ENCODE assay signal across 19 cellular contexts in genomic region chr3:55621648-55622047, GRCh38.
DNase-seq lines count a peak whose midpoint lies in the region; ATAC-seq and TF ChIP-seq lines count a peak whose summit lies in the region.
"Had no signal": no experiment of that assay in that cellular context is flagged by ENCODE, and none has a peak within 500 bp of the region (broad histone marks: within the 10 kb centered on the region; RNA-seq: fewer than 3 reads in every experiment).

No MANE protein-coding gene starts in this region.

- DNase-seq in SJSA1 (ENCODE audit: low read depth in 1 of 2, low spot score in 2 of 2), result no peak
- DNase-seq in islet precursor cell, result peak; percentile 77
- no peak for DNase-seq in smooth muscle cell (lab: John Stamatoyannopoulos, UW; ENCODE audit: unreplicated experiment)
- DNase-seq in DMS153 (lab: John Stamatoyannopoulos, UW), result no peak
- no peak for DNase-seq in OCI-M2 (lab: John Stamatoyannopoulos, UW; ENCODE audit: unreplicated experiment)
- DNase-seq: CD4-positive, CD25-positive, alpha-beta regulatory T cell; DMS 273 treated with DMSO at 0.1 percent for 48 hours; DND-41; GOT3; Kasumi-1; MM.1S; NCI-H1048; NCI-H1417 treated with DMSO at 0.1 percent for 48 hours; NCI-H187; NK-92 treated with Interleukin-12 subunit alpha and Interleukin-12 subunit beta, amount 100 ng/mL, for 24 hours; Right ventricle myocardium superior had no signal

- H3K27me3 ChIP-seq in HUES6 (ENCODE audit: control insufficient read depth, insufficient read depth, low read length) (no peaks in the 10 kb centered on the region), SJSA1 (replicated peaks) (no peaks in the 10 kb centered on the region), smooth muscle cell (ENCODE audit: low read depth) (no peaks in the 10 kb centered on the region), gastroesophageal sphincter (no peaks in the 10 kb centered on the region)

- H3K9me3 ChIP-seq in HUES6 (ENCODE audit: control insufficient read depth, insufficient read depth, low read depth, low read length) (no peaks in the 10 kb centered on the region), SJSA1 (replicated peaks) (no peaks in the 10 kb centered on the region), smooth muscle cell (replicated peaks; ENCODE audit: low read depth) (no peaks in the 10 kb centered on the region), gastroesophageal sphincter (no peaks in the 10 kb centered on the region)

- peaks cover 23% of the 10 kb centered on the region for H3F3A ChIP-seq in smooth muscle cell (ENCODE audit: low read depth)

- WGBS in smooth muscle cell (ENCODE audit: low lambda C conversion rate), result 84% methylated on average over 2 of the region's 2 CpGs
- WGBS in gastroesophageal sphincter (ENCODE audit: low coverage in 1 of 2), 2 donors, result 83 to 85% methylated on average over 2 of the region's 2 CpGs

- H3K4me3 ChIP-seq in HUES6 (ENCODE audit: low read depth, low read length) (no peak overlapping the region), SJSA1 (no peak overlapping the region), smooth muscle cell (no peak overlapping the region), gastroesophageal sphincter (no peak overlapping the region)

- no peaks in the 10 kb centered on the region for H3K36me3 ChIP-seq in HUES6 (ENCODE audit: control insufficient read depth, insufficient read depth, low read length)
- H3K36me3 ChIP-seq in SJSA1, result no peaks in the 10 kb centered on the region
- no peaks in the 10 kb centered on the region for H3K36me3 ChIP-seq in smooth muscle cell (ENCODE audit: low read depth)
- no peaks in the 10 kb centered on the region for H3K36me3 ChIP-seq in gastroesophageal sphincter

- H3K27ac ChIP-seq in HUES6 (ENCODE audit: low read depth, low read length) (peak overlapping the region; percentile 72; the same call in 1 of the 2 replicates), SJSA1 (peak overlapping the region; percentile 60; the same call in 1 of the 2 replicates), smooth muscle cell (ENCODE audit: low read depth) (peak overlapping the region; percentile 73), gastroesophageal sphincter (no peak overlapping the region)

- TF ChIP-seq POLR2A in gastroesophageal sphincter (IDR thresholded peaks at IDR 0.05), result no peak

- H3K4me1 ChIP-seq in HUES6 (ENCODE audit: control insufficient read depth, insufficient read depth, low read length) (peaks cover 53% of the 10 kb centered on the region), SJSA1 (replicated peaks) (peaks cover 60% of the 10 kb centered on the region), smooth muscle cell (ENCODE audit: low read depth) (peaks cover 8% of the 10 kb centered on the region), gastroesophageal sphincter (no peaks in the 10 kb centered on the region)

- H3K9ac ChIP-seq in HUES6 (ENCODE audit: low read length) (peak overlapping the region; percentile 7), smooth muscle cell (ENCODE audit: low read depth) (no peak overlapping the region)

- no peak overlapping the region for H2AFZ ChIP-seq in smooth muscle cell (ENCODE audit: low read depth)

- no peak overlapping the region for H3K4me2 ChIP-seq in smooth muscle cell

- TF ChIP-seq CTCF in smooth muscle cell (IDR thresholded peaks at IDR 0.05; ENCODE audit: borderline replicate concordance, insufficient read depth, poor library complexity, severe bottlenecking) (no peak), gastroesophageal sphincter (IDR thresholded peaks at IDR 0.05) (no peak)

- no peak for TF ChIP-seq EP300 in gastroesophageal sphincter (IDR thresholded peaks at IDR 0.05)

- no peak for ATAC-seq in GM21423 (IDR thresholded peaks at IDR 0.05; ENCODE audit: unreplicated experiment)
- no peak for ATAC-seq in gastroesophageal sphincter

- no peaks in the 10 kb centered on the region for H4K20me1 ChIP-seq in smooth muscle cell (ENCODE audit: low read depth)

- H3K79me2 ChIP-seq in smooth muscle cell (ENCODE audit: low read depth), result no peaks in the 10 kb centered on the region

Comparison
In these comparisons a context has a peak if more than half of its experiments do, and no peak if none do; other contexts are left out.
1. H3K27ac ChIP-seq: peak in HUES6 (single experiment), SJSA1 (single experiment) and smooth muscle cell (single experiment); none in gastroesophageal sphincter (0 of 4).